ENCODE assay signal across 9 cellular contexts in the genomic region with DNA sequence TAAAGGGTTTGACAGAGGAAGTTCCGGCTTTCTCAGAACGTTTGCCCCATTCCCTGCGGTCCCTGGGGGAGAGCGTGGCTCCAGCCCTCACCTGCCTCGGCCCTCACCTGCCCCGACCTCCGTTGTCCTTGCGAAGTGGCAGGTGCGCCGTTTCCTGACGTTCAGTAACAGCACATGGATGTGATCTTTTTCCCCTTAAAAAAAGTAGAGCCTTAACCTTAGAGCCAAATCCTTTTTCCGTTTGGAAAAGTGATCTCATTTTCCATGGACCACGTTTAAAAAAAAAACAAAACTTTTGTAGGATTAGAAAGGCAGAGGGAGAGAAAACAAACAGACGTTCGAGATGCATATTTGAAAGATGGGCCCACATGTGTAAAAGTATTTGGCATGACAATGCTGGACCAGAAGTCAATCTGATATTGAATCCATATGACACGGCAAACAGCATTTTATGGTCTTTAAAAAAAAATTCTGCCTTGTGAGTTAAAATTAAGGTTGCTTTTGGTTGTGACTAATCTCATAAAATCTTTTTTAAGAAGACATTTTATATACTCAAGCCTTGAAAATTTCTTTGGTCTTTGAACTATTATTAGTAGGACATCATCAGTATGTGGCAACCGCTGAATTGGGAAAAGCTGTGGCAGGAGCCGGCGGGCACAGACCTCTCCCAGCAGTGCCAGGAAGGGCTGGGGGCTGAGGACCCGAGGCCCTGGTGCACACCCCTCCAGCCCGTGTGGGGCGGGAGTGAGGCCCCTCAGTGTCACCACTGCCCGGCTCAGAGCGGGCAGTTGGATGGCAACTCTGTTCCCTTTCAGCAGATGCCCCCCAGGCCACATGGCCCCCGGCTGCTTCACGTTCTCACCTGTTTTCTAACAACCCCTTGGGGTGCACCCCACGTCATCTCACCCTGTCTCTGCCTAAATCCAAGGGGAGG. TPM values are rescaled to one million over a fixed set of nuclear protein-coding genes. Genes with fewer than 3 reads are reported as not detected.
DNase-seq lines count a peak whose midpoint lies in the region; ATAC-seq, FAIRE-seq and TF ChIP-seq lines count a peak whose summit lies in the region.
"Had no signal": no experiment of that assay in that cellular context is flagged by ENCODE, and none has a peak within 500 bp of the region (broad histone marks: within the 10 kb centered on the region; RNA-seq: fewer than 3 reads in every experiment).

No MANE protein-coding gene starts in this region.

- H3K9ac ChIP-seq in HepG2 (ENCODE audit: insufficient read depth, low read depth, low read length), result peak overlapping the region; percentile 17; the same call in 1 of the 2 replicates

- no peaks in the 10 kb centered on the region for H4K20me1 ChIP-seq in HepG2 (ENCODE audit: insufficient read depth, low read length)

- intact Hi-C loops in Right ventricle myocardium inferior (cut with DNase I) (no loop called here), left ventricle myocardium superior (cut with micrococcal nuclease) (no loop called here), HepG2 (cut with micrococcal nuclease; ENCODE audit: unreplicated experiment) (no loop called here)

- H3K79me2 ChIP-seq in HepG2 (ENCODE audit: insufficient read depth, low read length), result no peaks in the 10 kb centered on the region

- H3K9me3 ChIP-seq in HepG2 (ENCODE audit: low read length), result no peaks in the 10 kb centered on the region

- TF ChIP-seq RAD21 in HepG2 (CRISPR knock-in tag; IDR thresholded peaks at IDR 0.05), result no peak

- H3K36me3 ChIP-seq in HepG2 (replicated peaks in 1 of 2; ENCODE audit: control insufficient read depth in 1 of 2, insufficient read depth in 2 of 2, low read length in 2 of 2), result no peaks in the 10 kb centered on the region
- H3K36me3 ChIP-seq: cardiac muscle cell had no signal

- peak; percentile 50 for DNase-seq in Right ventricle myocardium inferior (ENCODE audit: missing footprints)
- no peak for DNase-seq in left ventricle myocardium superior
- peak; percentile 49 for DNase-seq in activated CD8-positive, alpha-beta memory T cell treated with anti-CD3 and anti-CD28 coated beads, Interleukin-2, amount 50 U/mL, for 48 hours
- DNase-seq in HepG2 (ENCODE audit: low spot score), result no peak
- no peak for DNase-seq in cerebellar nuclear complex (lab: John Stamatoyannopoulos, UW)
- DNase-seq in amygdala (lab: John Stamatoyannopoulos, UW), result no peak
- DNase-seq in OCI-M2 (lab: John Stamatoyannopoulos, UW; ENCODE audit: unreplicated experiment), result no peak

- peaks cover 12% of the 10 kb centered on the region for H3K4me1 ChIP-seq in HepG2 (ENCODE audit: insufficient read depth, low read length)

- no peak for TF ChIP-seq CTCF in HepG2 (CRISPR knock-in tag; IDR thresholded peaks at IDR 0.05)

- H3K4me2 ChIP-seq in HepG2 (ENCODE audit: low read depth, low read length), result peak overlapping the region; percentile 57

- no peak overlapping the region for H3K27ac ChIP-seq in HepG2 (ENCODE audit: extremely low read length, insufficient read depth, low read length)
- H3K27ac ChIP-seq: cardiac muscle cell had no signal

- POLR2A ChIA-PET in HepG2 (lab: Yijun Ruan, JAX), result no interaction called here

- no TSS peak for BruUV-seq in HepG2 (replicated peaks; lab: Mats Ljungman, UMichigan)

- FAIRE-seq in HepG2 (lab: Jason Lieb, UNC), result no peak

- peaks cover 0 to 2% of the 10 kb centered on the region in 2 experiments; a peak in 2 of 5 replicates for H3K27me3 ChIP-seq in HepG2 (ENCODE audit: control insufficient read depth in 1 of 2, insufficient read depth in 2 of 2, low read length in 2 of 2)
- H3K27me3 ChIP-seq: cardiac muscle cell had no signal

- no peak overlapping the region for H2AFZ ChIP-seq in HepG2 (ENCODE audit: low read length)

- in situ Hi-C loops in HepG2 (cut with HindIII; ENCODE audit: extremely low pct_ligation_motif_present, low pct_unique_long_range_greater_than_20kb), result no loop called here

- TF ChIP-seq POLR2A in HepG2 (IDR thresholded peaks at IDR 0.05; ENCODE audit: insufficient read depth in 1 of 2, low read depth in 2 of 2, low read length in 2 of 2), result no peak

- ATAC-seq in Right ventricle myocardium inferior (no peak), left ventricle myocardium superior (no peak), HG03175 (IDR thresholded peaks at IDR 0.05; ENCODE audit: unreplicated experiment) (peak; percentile 30), HepG2 (no peak)

- CTCF ChIA-PET in HepG2 (lab: Yijun Ruan, JAX; ENCODE audit: low intra/inter-chr PET ratio, low total read pairs), result no interaction called here

- no peak for TF ChIP-seq EP300 in HepG2 (IDR thresholded peaks at IDR 0.05; ENCODE audit: low read depth in 2 of 2, low read length in 2 of 2)
- TF ChIP-seq EP300 in HepG2 (CRISPR knock-in tag; IDR thresholded peaks at IDR 0.05; ENCODE audit: borderline replicate concordance), result no peak

- H3K4me3 ChIP-seq in HepG2 (replicated peaks in 1 of 3; ENCODE audit: insufficient read depth in 1 of 3, low read depth in 2 of 3, low read length in 3 of 3), result no peak overlapping the region; a peak in 1 of 6 replicates
- H3K4me3 ChIP-seq: cardiac muscle cell had no signal

- 53% methylated on average over 22 of the region's 27 CpGs for WGBS in HepG2 (ENCODE audit: low lambda C conversion rate)

TF ChIP-seq in HepG2, 621 proteins besides CTCF, POLR2A, EP300 and RAD21:
- TF ChIP-seq RNF2 (conservative IDR thresholded peaks at IDR 0.05; ENCODE audit: low read depth), result 0 out of 2 replicates have a peak, but pooled peaks have one; percentile 16
- no peak for TF ChIP-seq CHD2 (IDR thresholded peaks at IDR 0.05; ENCODE audit: low read depth, low read length)
- TF ChIP-seq IKZF4 (CRISPR knock-in tag; IDR thresholded peaks at IDR 0.05; ENCODE audit: borderline replicate concordance, low read depth, not compliant biosample characterization), result no peak
- no peak for TF ChIP-seq ZNF891 (CRISPR knock-in tag; IDR thresholded peaks at IDR 0.05)
- TF ChIP-seq, protein P1, sequence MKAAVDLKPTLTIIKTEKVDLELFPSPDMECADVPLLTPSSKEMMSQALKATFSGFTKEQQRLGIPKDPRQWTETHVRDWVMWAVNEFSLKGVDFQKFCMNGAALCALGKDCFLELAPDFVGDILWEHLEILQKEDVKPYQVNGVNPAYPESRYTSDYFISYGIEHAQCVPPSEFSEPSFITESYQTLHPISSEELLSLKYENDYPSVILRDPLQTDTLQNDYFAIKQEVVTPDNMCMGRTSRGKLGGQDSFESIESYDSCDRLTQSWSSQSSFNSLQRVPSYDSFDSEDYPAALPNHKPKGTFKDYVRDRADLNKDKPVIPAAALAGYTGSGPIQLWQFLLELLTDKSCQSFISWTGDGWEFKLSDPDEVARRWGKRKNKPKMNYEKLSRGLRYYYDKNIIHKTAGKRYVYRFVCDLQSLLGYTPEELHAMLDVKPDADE (CRISPR knock-in tag; IDR thresholded peaks at IDR 0.05), result no peak
- TF ChIP-seq PHF20 (CRISPR knock-in tag; IDR thresholded peaks at IDR 0.05), result no peak

RNA-seq across cellular contexts. Expression of a gene that starts 42.4 kb away (rescaled TPM):
- 47.3 TPM for total RNA-seq in Right ventricle myocardium inferior
- total RNA-seq in left ventricle myocardium superior, result 49.1 TPM
- 16.0 and 20.5 TPM in 2 replicates for total RNA-seq in HepG2 (2016; rRNA removed; fragmentation: Illumina TruSeq; extraction: Trizol)
- total RNA-seq in HepG2 (2016; cell fraction: cytosol; rRNA removed; fragmentation: Illumina TruSeq; extraction: Trizol; ENCODE audit: low read depth), result 7.2 and 7.9 TPM in 2 replicates
- total RNA-seq in HepG2 (2016; cell fraction: insoluble cytoplasmic fraction; rRNA removed; fragmentation: Illumina TruSeq; extraction: Trizol), result 14.6 and 19.5 TPM in 2 replicates
- 13.8 and 14.1 TPM in 2 replicates for total RNA-seq in HepG2 (2016; cell fraction: membrane; rRNA removed; fragmentation: Illumina TruSeq; extraction: Trizol)
- 11.2 and 13.3 TPM in 2 replicates for total RNA-seq in HepG2 (2016; cell fraction: nucleus; rRNA removed; fragmentation: Illumina TruSeq; extraction: Trizol)
- 9.2 and 11.8 TPM in 2 replicates for polyA plus RNA-seq in HepG2 (2011; rRNA removed)
- 6.8 and 8.3 TPM in 2 replicates for polyA plus RNA-seq in HepG2 (2011; cell fraction: cytosol; rRNA removed)
- polyA plus RNA-seq in HepG2 (2011; cell fraction: nucleus; rRNA removed), result 26.9 and 28.5 TPM in 2 replicates
- polyA plus RNA-seq in HepG2 (2012), result 14.6 and 15.2 TPM in 2 replicates
- polyA plus RNA-seq in HepG2 (2016; cell fraction: cytosol; fragmentation: Illumina TruSeq; extraction: Trizol; ENCODE audit: low read depth), result 5.5 and 5.9 TPM in 2 replicates
- polyA plus RNA-seq in HepG2 (2016; cell fraction: insoluble cytoplasmic fraction; fragmentation: Illumina TruSeq; extraction: Trizol; ENCODE audit: low read depth), result 14.3 and 16.5 TPM in 2 replicates
- polyA plus RNA-seq in HepG2 (2016; cell fraction: membrane; fragmentation: Illumina TruSeq; extraction: Trizol; ENCODE audit: low read depth), result 7.8 and 8.8 TPM in 2 replicates
- 28.1 and 32.7 TPM in 2 replicates for polyA plus RNA-seq in HepG2 (2016; cell fraction: nucleus; fragmentation: Illumina TruSeq; extraction: Trizol; ENCODE audit: insufficient read depth, low read depth)
- polyA minus RNA-seq in HepG2 (2011; rRNA and poly(A)+ RNA removed; ENCODE audit: low replicate concordance), result 15.9 and 55.4 TPM in 2 replicates
- 6.1 and 7.2 TPM in 2 replicates for polyA minus RNA-seq in HepG2 (2011; cell fraction: cytosol; rRNA and poly(A)+ RNA removed)
- polyA minus RNA-seq in HepG2 (2011; cell fraction: nucleus; rRNA and poly(A)+ RNA removed), result 12.9 and 14.2 TPM in 2 replicates

Comparison
In these comparisons a context has a peak if more than half of its experiments do, and no peak if none do; other contexts are left out.
1. DNase-seq: peak in Right ventricle myocardium inferior (single experiment) and activated CD8-positive, alpha-beta memory T cell treated with anti-CD3 and anti-CD28 coated beads, Interleukin-2, amount 50 U/mL, for 48 hours (single experiment); none in left ventricle myocardium superior (single experiment), HepG2 (single experiment), cerebellar nuclear complex (0 of 2), amygdala (0 of 56) and OCI-M2 (single experiment).